11 cellular contexts compared by ENCODE assay signal in genomic region chr1:159960721-159961381, GRCh38. TPM values are rescaled to one million over a fixed set of nuclear protein-coding genes. Genes with fewer than 3 reads are reported as not detected.
DNase-seq lines count a peak whose midpoint lies in the region; ATAC-seq, FAIRE-seq and TF ChIP-seq lines count a peak whose summit lies in the region.
"Had no signal": no experiment of that assay in that cellular context is flagged by ENCODE, and none has a peak within 500 bp of the region (broad histone marks: within the 10 kb centered on the region; RNA-seq: fewer than 3 reads in every experiment).

No MANE protein-coding gene starts in this region.

- FAIRE-seq in bronchial epithelial cell (lab: Jason Lieb, UNC) = peak; percentile 86

- peaks cover 0 to 21% (median 12%) of the 10 kb centered on the region in 4 donors for H3K4me1 ChIP-seq in transverse colon
- no peaks in the 10 kb centered on the region for H3K4me1 ChIP-seq in Karpas-422 (ENCODE audit: low read length)

- peaks cover 21% of the 10 kb centered on the region; the same call in 1 of the 2 replicates for H3K27me3 Mint-ChIP-seq in HFFc6 (ENCODE audit: insufficient read depth)
- H3K27me3 Mint-ChIP-seq in activated T-cell treated with anti-CD3 and anti-CD28 coated beads, Interleukin-2, amount 50 U/mL, for 4 hours (ENCODE audit: low read depth) = peaks cover 14% of the 10 kb centered on the region

- H3K4me2 ChIP-seq in Karpas-422 (ENCODE audit: low read depth, low read length, poor library complexity, severe bottlenecking) = no peak overlapping the region

- TF ChIP-seq EP300 in transverse colon (IDR thresholded peaks at IDR 0.05; ENCODE audit: low read depth) = no peak

- H3K9ac ChIP-seq in Karpas-422 (ENCODE audit: low read length) = no peak overlapping the region

- H3K36me3 ChIP-seq in bronchial epithelial cell (ENCODE audit: control insufficient read depth, insufficient read depth, low read length) (peaks cover 2% of the 10 kb centered on the region), transverse colon (no peaks in the 10 kb centered on the region), Karpas-422 (ENCODE audit: insufficient read depth, low read length) (no peaks in the 10 kb centered on the region)

- peak overlapping the region; percentile 37 for H3K27ac Mint-ChIP-seq in HFFc6
- H3K27ac Mint-ChIP-seq: T-helper 1 cell treated with Interleukin-12 subunit alpha and Interleukin-12 subunit beta and Interleukin-4 antibody, amounts not matched to agents 30 μg/mL and 1 μg/mL, for 36 hours had no signal

- no peak overlapping the region for H2AFZ ChIP-seq in Karpas-422 (ENCODE audit: low read length)

- WGBS in transverse colon (ENCODE audit: low coverage in 1 of 2), 2 donors = 21 to 33% methylated on average over 3 to 5 of the region's 5 CpGs

- H3K4me1 Mint-ChIP-seq in HFFc6 (ENCODE audit: low read depth) = peaks cover 22% of the 10 kb centered on the region
- no peaks in the 10 kb centered on the region for H3K4me1 Mint-ChIP-seq in activated T-cell treated with anti-CD3 and anti-CD28 coated beads, Interleukin-2, amount 50 U/mL, for 4 hours (ENCODE audit: low read depth)

- DNase-seq in HFFc6 (peak; percentile 82), bronchial epithelial cell (ENCODE audit: low read depth) (peak; percentile 94), islet precursor cell (peak; percentile 50), transverse colon (peak; percentile 89), Karpas-422 (no peak), SIG-M5 treated with dmso at 0.1 percent for 504 hours (lab: John Stamatoyannopoulos, UW; ENCODE audit: unreplicated experiment) (no peak), nucleus accumbens (lab: John Stamatoyannopoulos, UW) (no peak)
- DNase-seq in activated T-cell treated with anti-CD3 and anti-CD28 coated beads, Interleukin-2, amount 50 U/mL, for 4 hours = no peak
- DNase-seq: effector CD4-positive, alpha-beta T cell had no signal

- peak overlapping the region; percentile 73 to 86 (median 82) for H3K27ac ChIP-seq in transverse colon
- H3K27ac ChIP-seq in Karpas-422 (ENCODE audit: low read length) = no peak overlapping the region

- H3K79me2 ChIP-seq in Karpas-422 (ENCODE audit: low read length) = no peaks in the 10 kb centered on the region

- H4K20me1 ChIP-seq in Karpas-422 (ENCODE audit: insufficient read depth, low read depth, low read length) = no peaks in the 10 kb centered on the region

- ATAC-seq in activated T-cell treated with anti-CD3 and anti-CD28 coated beads, Interleukin-2, amount 50 U/mL, for 4 hours = no peak

- intact Hi-C loops in transverse colon (cut with DNase I; ENCODE audit: low total_unique reads) = no loop called here

- H3K4me3 Mint-ChIP-seq in HFFc6 = peak overlapping the region; percentile 50
- H3K4me3 Mint-ChIP-seq in activated T-cell treated with anti-CD3 and anti-CD28 coated beads, Interleukin-2, amount 50 U/mL, for 4 hours = no peak overlapping the region
- H3K4me3 Mint-ChIP-seq: T-helper 1 cell treated with Interleukin-12 subunit alpha and Interleukin-12 subunit beta and Interleukin-4 antibody, amounts not matched to agents 30 μg/mL and 1 μg/mL, for 36 hours had no signal

- H3K4me3 ChIP-seq in bronchial epithelial cell (ENCODE audit: low read depth, low read length) (peak overlapping the region; percentile 57), transverse colon (peak overlapping the region in 3 of 4 donors; percentile 3 to 39 (median 21)), Karpas-422 (ENCODE audit: low read length) (no peak overlapping the region)

- H3K9me3 ChIP-seq in transverse colon (no peaks in the 10 kb centered on the region), Karpas-422 (ENCODE audit: low read length) (no peaks in the 10 kb centered on the region)

- TF ChIP-seq POLR2A in transverse colon (IDR thresholded peaks at IDR 0.05) = no peak

- no peaks in the 10 kb centered on the region for H3K9me2 ChIP-seq in Karpas-422 (replicated peaks; ENCODE audit: insufficient read depth, low read length)

- TF ChIP-seq CTCF in HFFc6 (IDR thresholded peaks at IDR 0.05) (no peak), bronchial epithelial cell (IDR thresholded peaks at IDR 0.05; ENCODE audit: insufficient read depth, low read length, severe bottlenecking) (no peak), transverse colon (IDR thresholded peaks at IDR 0.05) (no peak)

- H3K36me3 Mint-ChIP-seq in HFFc6 (ENCODE audit: low read depth) = no peaks in the 10 kb centered on the region
- H3K36me3 Mint-ChIP-seq in activated T-cell treated with anti-CD3 and anti-CD28 coated beads, Interleukin-2, amount 50 U/mL, for 4 hours (ENCODE audit: insufficient read depth) = no peaks in the 10 kb centered on the region

- in situ Hi-C loops in transverse colon (cut with MboI; ENCODE audit: low pct_ligation_motif_present in 1 of 4, low pct_unique_long_range_greater_than_20kb in 1 of 4, low sequenced_read_pairs in 3 of 4) = no loop called here

- no peaks in the 10 kb centered on the region for H3K9me3 Mint-ChIP-seq in HFFc6
- H3K9me3 Mint-ChIP-seq in activated T-cell treated with anti-CD3 and anti-CD28 coated beads, Interleukin-2, amount 50 U/mL, for 4 hours = no peaks in the 10 kb centered on the region
- H3K9me3 Mint-ChIP-seq: T-helper 1 cell treated with Interleukin-12 subunit alpha and Interleukin-12 subunit beta and Interleukin-4 antibody, amounts not matched to agents 30 μg/mL and 1 μg/mL, for 36 hours had no signal

- H3K27me3 ChIP-seq in bronchial epithelial cell (ENCODE audit: control insufficient read depth, insufficient read depth, low read length) (no peaks in the 10 kb centered on the region), transverse colon (no peaks in the 10 kb centered on the region), Karpas-422 (ENCODE audit: low read length) (0 out of 2 replicates have a peak, but pooled peaks cover 5% of the 10 kb centered on the region)

RNA-seq across cellular contexts. Expression of gene SLAMF9, which starts 6.8 kb away (rescaled TPM):
- under 1 TPM in 3 of 6 experiments, not detected in 3; 0.41 to 0.51 (median 0.46) TPM for total RNA-seq in HFFc6 (2021; fragmentation: NEBNext Ultra II Directional; extraction: Animal tissue kit (Norgen Biotek cat#: 25700))
- total RNA-seq in bronchial epithelial cell (10.0 and 16.6 TPM in 2 replicates), transverse colon (under 1 TPM in 1 of 4 donors, not detected in 3; 0.64 TPM)
- total RNA-seq in activated T-cell treated with anti-CD3 and anti-CD28 coated beads, Interleukin-2, amount 50 U/mL, for 4 hours = not detected
- not detected in 2 replicates for total RNA-seq in Karpas-422 (2014; rRNA removed; shearing (Covaris generic); ENCODE audit: low replicate concordance)
- total RNA-seq: mesenteric fat pad had no signal

RNA-seq across cellular contexts. Expression of gene IGSF9, which starts 15.4 kb away (rescaled TPM):
- total RNA-seq in HFFc6 (2021; fragmentation: NEBNext Ultra II Directional; extraction: Animal tissue kit (Norgen Biotek cat#: 25700)) = not detected
- total RNA-seq in bronchial epithelial cell = 6.3 and 16.8 TPM in 2 replicates
- 100 to 1,000 TPM in 1 of 4 donors, 10 to 100 TPM in 3; 40.7 to 137 (median 81.3) TPM for total RNA-seq in transverse colon
- under 1 TPM; 0.11 to 0.20 (median 0.16) TPM for total RNA-seq in activated T-cell treated with anti-CD3 and anti-CD28 coated beads, Interleukin-2, amount 50 U/mL, for 4 hours
- not detected in 2 replicates for total RNA-seq in Karpas-422 (2014; rRNA removed; shearing (Covaris generic); ENCODE audit: low replicate concordance)

RNA-seq across cellular contexts. Expression of gene TAGLN2, which starts 35.5 kb away (rescaled TPM):
- 100 to 1,000 TPM; 560 to 914 (median 815) TPM for total RNA-seq in HFFc6 (2021; fragmentation: NEBNext Ultra II Directional; extraction: Animal tissue kit (Norgen Biotek cat#: 25700))
- total RNA-seq in bronchial epithelial cell = 265 and 283 TPM in 2 replicates
- 100 to 1,000 TPM in 3 of 4 donors, 10 to 100 TPM in 1; 65.1 to 235 (median 168) TPM for total RNA-seq in transverse colon
- 100 to 1,000 TPM; 338 to 362 (median 353) TPM for total RNA-seq in activated T-cell treated with anti-CD3 and anti-CD28 coated beads, Interleukin-2, amount 50 U/mL, for 4 hours
- 141 and 188 TPM in 2 replicates for total RNA-seq in Karpas-422 (2014; rRNA removed; shearing (Covaris generic); ENCODE audit: low replicate concordance)

Comparison
In these comparisons a context has a peak if more than half of its experiments do, and no peak if none do; other contexts are left out.
1. DNase-seq: peak in HFFc6 (single experiment), bronchial epithelial cell (single experiment), islet precursor cell (single experiment) and transverse colon (single experiment); none in activated T-cell treated with anti-CD3 and anti-CD28 coated beads, Interleukin-2, amount 50 U/mL, for 4 hours (single experiment), Karpas-422 (single experiment), SIG-M5 treated with dmso at 0.1 percent for 504 hours (single experiment) and nucleus accumbens (0 of 56).